In the genomic region with DNA sequence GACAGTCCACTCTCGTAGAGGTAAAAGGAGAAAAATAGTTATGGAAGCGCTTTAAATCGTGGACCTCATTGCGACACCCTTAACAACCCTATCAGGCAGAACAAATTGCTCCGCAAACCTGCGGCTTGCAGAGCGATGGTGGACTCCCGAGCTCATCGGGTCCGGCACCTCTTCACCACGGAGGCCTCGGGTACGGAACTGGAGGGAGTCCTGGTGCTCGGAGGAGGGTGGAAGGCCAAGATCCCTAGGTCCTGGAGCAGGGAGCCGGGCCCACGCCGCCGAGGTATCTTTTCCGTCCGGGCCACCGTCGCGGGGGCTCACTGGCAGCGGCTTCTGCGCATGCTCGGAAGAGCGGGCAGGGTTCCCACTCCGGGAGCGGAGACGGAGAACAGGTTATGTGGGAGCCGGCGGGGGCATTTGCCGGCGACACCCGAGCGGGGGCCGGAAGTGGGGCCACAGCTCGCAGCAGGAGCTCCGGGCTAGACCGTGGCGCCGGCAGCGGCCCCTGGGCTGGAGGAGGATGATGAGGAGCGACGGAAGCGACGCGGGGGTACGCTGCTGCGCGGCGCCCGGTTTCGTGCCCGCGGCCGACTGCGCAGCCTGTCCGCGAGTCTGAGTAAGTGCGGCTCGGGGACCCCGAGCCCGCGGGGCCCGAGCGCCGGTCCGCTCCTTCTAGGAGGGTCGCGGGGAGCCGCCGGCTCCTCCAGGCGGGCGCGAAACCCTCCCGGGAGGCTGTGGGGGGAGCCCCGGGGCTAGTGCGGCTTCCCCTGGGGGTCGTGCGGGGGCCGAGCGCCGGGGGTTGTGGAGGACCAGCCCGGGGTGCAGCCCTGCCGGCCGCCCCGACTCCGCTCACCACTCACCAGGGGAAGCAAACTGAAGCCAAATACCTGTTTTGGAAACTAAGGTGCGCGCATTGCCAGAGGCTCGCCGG, we compare ENCODE assay signal across 8 cellular contexts. TPM values are rescaled to one million over a fixed set of nuclear protein-coding genes. Genes with fewer than 3 reads are reported as not detected.
DNase-seq lines count a peak whose midpoint lies in the region; ATAC-seq and TF ChIP-seq lines count a peak whose summit lies in the region.

A gene (plus strand): TSS at position 349 of the 931 bp plus-strand sequence. CDS start 10,827 bp downstream, outside the sequence.

- ATAC-seq in HG03439 (IDR thresholded peaks at IDR 0.05; ENCODE audit: unreplicated experiment): peak; percentile 83
- ATAC-seq in left colon: peak; percentile 84

- CTCF ChIA-PET in BJ (lab: Yijun Ruan, JAX): interaction anchor here (0.9 to 1.2 kb wide), 3 partner anchors 8 to 13 kb away, joined by 3 to 4 read pairs (median 3); no protein-coding TSS in a partner anchor

- POLR2A ChIA-PET in BJ (lab: Charles Lee): no interaction called here

- H3K4me3 ChIP-seq in BJ (ENCODE audit: low read depth, low read length): peak within 1 kb of the TSS; percentile 85
- peak within 1 kb of the TSS; percentile 100 for H3K4me3 ChIP-seq in coronary artery

- H3K36me3 ChIP-seq in BJ (ENCODE audit: control insufficient read depth, insufficient read depth, low read length): no peaks in the 10 kb centered on the region

- DNase-seq in BJ (ENCODE audit: low read depth): peak; percentile 41
- peak; percentile 80 for DNase-seq in GM19238 (ENCODE audit: insufficient read length, low spot score)
- DNase-seq in NCI-H524 (lab: John Stamatoyannopoulos, UW): peak; percentile 88 to 94
- DNase-seq in activated CD4-positive, alpha-beta T cell treated with anti-CD3 and anti-CD28 coated beads for 4 hours: peak; percentile 89
- DNase-seq in coronary artery (ENCODE audit: low spot score): peak; percentile 95
- peak; percentile 87 to 92 for DNase-seq in left colon
- peak; percentile 86 to 88 for DNase-seq in stimulated activated CD4-positive, alpha-beta T cell treated with anti-CD3 and anti-CD28 coated beads, Interleukin-1b, Interleukin-23, amount 100 ng/mL, for 4 hours (ENCODE audit: low read depth in 2 of 2)

- intact Hi-C loops in left colon (cut with DNase I, micrococcal nuclease): no loop called here

- no peaks in the 10 kb centered on the region for H3K27me3 ChIP-seq in BJ (ENCODE audit: control insufficient read depth, insufficient read depth, low read length)

- no peak for TF ChIP-seq CTCF in BJ (IDR thresholded peaks at IDR 0.05; ENCODE audit: insufficient read depth, low read depth, low read length)
- TF ChIP-seq CTCF in coronary artery (IDR thresholded peaks at IDR 0.05): no peak

- H3K27ac ChIP-seq in coronary artery: peak within 1 kb of the TSS; percentile 88 to 90

RNA-seq across cellular contexts. Expression of the gene that starts here (rescaled TPM):
- polyA plus RNA-seq in BJ (2011; rRNA removed): 2.7 and 5.6 TPM in 2 replicates
- 1.5 and 2.3 TPM in 2 replicates for polyA minus RNA-seq in BJ (2011; rRNA and poly(A)+ RNA removed)
- 1 to 10 TPM; 9.2 to 9.8 TPM for total RNA-seq in left colon

Comparison
In these comparisons a context has a peak if more than half of its experiments do, and no peak if none do; other contexts are left out.
1. Peak in every context shown above with its lines: DNase-seq, ATAC-seq, H3K4me3 ChIP-seq and H3K27ac ChIP-seq.
2. DNase-seq: peak in every context shown above with its lines; median percentile 95 in coronary artery; 91 in NCI-H524; 90 in left colon; 89 in activated CD4-positive, alpha-beta T cell treated with anti-CD3 and anti-CD28 coated beads for 4 hours; 87 in stimulated activated CD4-positive, alpha-beta T cell treated with anti-CD3 and anti-CD28 coated beads, Interleukin-1b, Interleukin-23, amount 100 ng/mL, for 4 hours; 80 in GM19238; 41 in BJ.